ENCODE assay signal across 8 cellular contexts in the genomic region with DNA sequence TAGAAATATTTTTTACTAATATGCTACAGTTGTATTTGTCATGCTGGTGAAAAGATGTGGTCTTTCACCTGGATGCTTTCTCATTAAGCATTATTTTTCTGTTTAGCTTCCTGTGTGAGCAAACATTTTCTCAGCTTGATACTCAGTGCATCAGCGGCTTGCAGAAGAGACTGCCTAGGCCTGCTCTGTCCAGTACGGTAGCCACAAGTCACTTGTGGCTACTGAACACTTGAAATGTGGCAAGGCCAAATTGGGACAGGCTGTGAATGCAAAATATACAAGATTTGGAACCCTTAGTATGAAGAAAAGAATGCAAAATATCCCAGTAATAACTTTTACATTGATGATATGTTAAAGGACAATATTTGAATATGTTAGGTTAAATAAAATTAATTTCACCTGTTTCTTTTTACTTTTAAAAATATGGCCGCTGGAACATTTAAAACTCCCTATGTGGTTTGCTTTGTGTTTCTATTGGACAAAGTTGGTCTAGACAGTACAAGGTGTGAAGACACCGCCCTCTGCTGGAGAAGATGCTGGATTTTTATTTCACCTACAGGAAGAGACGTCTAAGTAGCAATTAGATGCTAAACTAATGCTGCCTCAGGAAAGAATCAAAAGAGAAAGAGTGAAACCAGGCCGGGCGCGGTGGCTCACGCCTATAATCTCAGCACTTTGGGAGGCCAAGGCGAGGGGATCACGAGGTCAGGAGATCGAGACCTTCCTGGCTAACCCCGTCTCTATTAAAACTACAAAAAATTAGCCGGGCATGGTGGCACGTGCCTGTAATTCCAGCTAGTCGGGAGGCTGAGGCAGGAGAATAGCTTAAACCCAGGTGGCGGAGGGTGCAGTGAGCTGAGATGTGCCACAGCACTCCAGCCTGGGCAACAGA. TPM values are rescaled to one million over a fixed set of nuclear protein-coding genes. Genes with fewer than 3 reads are reported as not detected.
A peak's percentile ranks its signal among the peaks of the same experiment; 100 is the strongest.
DNase-seq lines count a peak whose midpoint lies in the region; ATAC-seq and TF ChIP-seq lines count a peak whose summit lies in the region.

No MANE protein-coding gene starts in this region.

- no peaks in the 10 kb centered on the region for H3K79me2 ChIP-seq in smooth muscle cell (ENCODE audit: low read depth)

- peak overlapping the region; percentile 67 for H2AFZ ChIP-seq in smooth muscle cell (ENCODE audit: low read depth)

- H3K9ac ChIP-seq in smooth muscle cell (ENCODE audit: low read depth), result no peak overlapping the region

- peaks cover 31% of the 10 kb centered on the region for H3K36me3 Mint-ChIP-seq in T-helper 1 cell treated with Interleukin-12 subunit alpha and Interleukin-12 subunit beta and Interleukin-4 antibody, amounts not matched to agents 30 μg/mL and 1 μg/mL, for 36 hours (ENCODE audit: low read depth)

- H3K27ac ChIP-seq in smooth muscle cell (ENCODE audit: low read depth), result no peak overlapping the region

- peak overlapping the region; percentile 11 for H3K4me3 Mint-ChIP-seq in T-helper 1 cell treated with Interleukin-12 subunit alpha and Interleukin-12 subunit beta and Interleukin-4 antibody, amounts not matched to agents 30 μg/mL and 1 μg/mL, for 36 hours

- TF ChIP-seq CTCF in smooth muscle cell (IDR thresholded peaks at IDR 0.05; ENCODE audit: borderline replicate concordance, insufficient read depth, poor library complexity, severe bottlenecking), result peak; percentile 87

- ATAC-seq in GM19395 (IDR thresholded peaks at IDR 0.05; ENCODE audit: unreplicated experiment) (peak; percentile 45), HG02852 (IDR thresholded peaks at IDR 0.05; ENCODE audit: unreplicated experiment) (no peak)

- H3K4me1 Mint-ChIP-seq in T-helper 1 cell treated with Interleukin-12 subunit alpha and Interleukin-12 subunit beta and Interleukin-4 antibody, amounts not matched to agents 30 μg/mL and 1 μg/mL, for 36 hours (ENCODE audit: low read depth), result peaks cover 40% of the 10 kb centered on the region

- peak overlapping the region; percentile 69 for H3K27ac Mint-ChIP-seq in T-helper 1 cell treated with Interleukin-12 subunit alpha and Interleukin-12 subunit beta and Interleukin-4 antibody, amounts not matched to agents 30 μg/mL and 1 μg/mL, for 36 hours

- H3K9me3 ChIP-seq in smooth muscle cell (replicated peaks; ENCODE audit: low read depth), result no peaks in the 10 kb centered on the region

- no peak overlapping the region for H3K4me2 ChIP-seq in smooth muscle cell

- DNase-seq in AG20443 (ENCODE audit: low spot score), result peak; percentile 70
- peak; percentile 79 for DNase-seq in NCI-H146 (lab: John Stamatoyannopoulos, UW)
- DNase-seq in amniotic stem cell (lab: John Stamatoyannopoulos, UW), result peak; percentile 49
- DNase-seq in hepatic stellate cell (ENCODE audit: low spot score), result peak; percentile 53
- peak; percentile 3 for DNase-seq in smooth muscle cell (lab: John Stamatoyannopoulos, UW; ENCODE audit: unreplicated experiment)

- H3K27me3 Mint-ChIP-seq in T-helper 1 cell treated with Interleukin-12 subunit alpha and Interleukin-12 subunit beta and Interleukin-4 antibody, amounts not matched to agents 30 μg/mL and 1 μg/mL, for 36 hours (ENCODE audit: low read depth), result no peaks in the 10 kb centered on the region

- no peaks in the 10 kb centered on the region for H3K27me3 ChIP-seq in smooth muscle cell (ENCODE audit: low read depth)

- 47% methylated on average over 17 of the region's 17 CpGs for WGBS in smooth muscle cell (ENCODE audit: low lambda C conversion rate)

- no peaks in the 10 kb centered on the region for H3K36me3 ChIP-seq in smooth muscle cell (ENCODE audit: low read depth)

- no peak overlapping the region for H3K4me3 ChIP-seq in smooth muscle cell

- H3F3A ChIP-seq in smooth muscle cell (ENCODE audit: low read depth), result no peaks in the 10 kb centered on the region

- H3K4me1 ChIP-seq in smooth muscle cell (ENCODE audit: low read depth), result no peaks in the 10 kb centered on the region

- no peaks in the 10 kb centered on the region for H3K9me3 Mint-ChIP-seq in T-helper 1 cell treated with Interleukin-12 subunit alpha and Interleukin-12 subunit beta and Interleukin-4 antibody, amounts not matched to agents 30 μg/mL and 1 μg/mL, for 36 hours

- H4K20me1 ChIP-seq in smooth muscle cell (ENCODE audit: low read depth), result no peaks in the 10 kb centered on the region

RNA-seq across cellular contexts. Expression of a gene that starts 5.3 kb away (rescaled TPM):
- not detected in 2 replicates for total RNA-seq in smooth muscle cell
- polyA plus RNA-seq in smooth muscle cell, result not detected in 2 replicates

RNA-seq across cellular contexts. Expression of a gene that starts 30.8 kb away (rescaled TPM):
- 28.3 and 46.7 TPM in 2 replicates for total RNA-seq in smooth muscle cell
- 36.8 and 45.4 TPM in 2 replicates for polyA plus RNA-seq in smooth muscle cell

Comparison
In these comparisons a context has a peak if more than half of its experiments do, and no peak if none do; other contexts are left out.
1. DNase-seq: peak in every context shown above with its lines; median percentile 79 in NCI-H146; 70 in AG20443; 53 in hepatic stellate cell; 49 in amniotic stem cell; 3 in smooth muscle cell.